1 cellular context compared by ENCODE assay signal in genomic region chr20:49160057-49160929, GRCh38.
TF ChIP-seq lines count a peak whose summit lies in the region.

No MANE protein-coding gene starts in this region.

TF ChIP-seq in K562, 482 proteins besides CTCF, POLR2A, EP300 and RAD21 (continued from another document):
- TF ChIP-seq RERE (CRISPR knock-in tag; IDR thresholded peaks at IDR 0.05; ENCODE audit: borderline replicate concordance) (no peak), ZNF3 (CRISPR knock-in tag; IDR thresholded peaks at IDR 0.05) (no peak), E2F4 (CRISPR knock-in tag; IDR thresholded peaks at IDR 0.05; ENCODE audit: low read depth) (no peak), ZNF146 (CRISPR knock-in tag; IDR thresholded peaks at IDR 0.05; ENCODE audit: unreplicated experiment) (no peak), TAL1 (IDR thresholded peaks at IDR 0.05) (0 out of 2 replicates have a peak, but pooled peaks have one; percentile 9), NCOA2 (IDR thresholded peaks at IDR 0.05; ENCODE audit: partially characterized antibody in 2 of 2) (no peak), CBFA2T3 (IDR thresholded peaks at IDR 0.05) (peak; percentile 37), NONO (IDR thresholded peaks at IDR 0.05; ENCODE audit: low read depth in 2 of 2, low read length in 1 of 2) (no peak), NFE2 (IDR thresholded peaks at IDR 0.05; ENCODE audit: low read depth) (no peak), RBM22 (IDR thresholded peaks at IDR 0.05; ENCODE audit: low read depth, low read length, poor library complexity, severe bottlenecking) (no peak), TCF7 (IDR thresholded peaks at IDR 0.05; ENCODE audit: borderline replicate concordance) (no peak), CHD2 (IDR thresholded peaks at IDR 0.05; ENCODE audit: low read depth, low read length) (no peak), SIRT6 (IDR thresholded peaks at IDR 0.05; ENCODE audit: low read depth, low read length) (no peak), UBTF (IDR thresholded peaks at IDR 0.05; ENCODE audit: borderline replicate concordance in 1 of 2, low read depth in 2 of 2, low read length in 2 of 2) (no peak)
